7 cellular contexts compared by ENCODE assay signal in the genomic region with DNA sequence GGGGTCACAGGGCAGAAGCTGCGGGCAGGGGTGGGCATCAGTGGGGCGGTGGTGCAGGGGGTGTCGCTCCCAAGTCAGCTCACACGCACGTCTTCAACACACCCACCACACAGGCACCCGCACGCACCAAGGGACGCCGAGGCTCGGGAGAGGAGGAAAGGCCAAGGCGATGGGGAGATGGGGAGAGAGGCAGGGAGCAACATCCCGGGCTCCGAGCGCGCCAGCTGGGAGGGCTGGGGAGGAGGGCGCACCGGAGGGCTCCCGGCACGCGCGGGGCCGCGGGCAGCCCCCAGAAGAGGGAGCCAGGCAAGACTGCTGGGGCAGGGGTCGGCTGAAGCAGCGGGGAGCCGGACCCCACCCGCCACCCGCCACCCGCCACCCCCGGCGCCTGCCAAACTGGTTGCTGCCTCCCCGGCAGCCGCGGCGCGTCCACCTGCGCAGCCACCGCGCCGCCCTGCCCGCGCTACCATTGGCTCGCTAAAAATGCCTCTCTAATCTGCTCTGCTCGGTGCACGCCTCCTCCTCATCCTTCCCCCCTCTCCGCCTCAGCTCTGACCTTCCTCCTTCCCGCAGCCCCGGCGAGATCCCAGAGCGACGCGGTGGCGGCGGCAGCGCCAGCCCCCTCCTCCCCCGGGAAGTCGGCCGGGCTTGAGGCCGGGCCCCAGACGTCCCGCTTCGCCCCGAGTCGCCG. TPM values are rescaled to one million over a fixed set of nuclear protein-coding genes. Genes with fewer than 3 reads are reported as not detected.
A peak's percentile ranks its signal among the peaks of the same experiment; 100 is the strongest.
DNase-seq lines count a peak whose midpoint lies in the region; ATAC-seq and TF ChIP-seq lines count a peak whose summit lies in the region.

A gene with protein sequence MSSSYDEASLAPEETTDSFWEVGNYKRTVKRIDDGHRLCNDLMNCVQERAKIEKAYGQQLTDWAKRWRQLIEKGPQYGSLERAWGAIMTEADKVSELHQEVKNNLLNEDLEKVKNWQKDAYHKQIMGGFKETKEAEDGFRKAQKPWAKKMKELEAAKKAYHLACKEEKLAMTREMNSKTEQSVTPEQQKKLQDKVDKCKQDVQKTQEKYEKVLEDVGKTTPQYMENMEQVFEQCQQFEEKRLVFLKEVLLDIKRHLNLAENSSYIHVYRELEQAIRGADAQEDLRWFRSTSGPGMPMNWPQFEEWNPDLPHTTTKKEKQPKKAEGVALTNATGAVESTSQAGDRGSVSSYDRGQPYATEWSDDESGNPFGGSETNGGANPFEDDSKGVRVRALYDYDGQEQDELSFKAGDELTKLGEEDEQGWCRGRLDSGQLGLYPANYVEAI (plus strand): TSS at position 526 of the 691 bp plus-strand sequence. CDS start 60,230 bp downstream, outside the sequence.

- H3K4me3 ChIP-seq in ascending aorta (peak within 1 kb of the TSS; percentile 49 to 53), iPS-18c (ENCODE audit: insufficient read depth, low read depth, low read length) (peak within 1 kb of the TSS; percentile 78)

- TF ChIP-seq CTCF in ascending aorta (IDR thresholded peaks at IDR 0.05): no peak

- peaks cover 0 to 9% of the 10 kb centered on the region in 2 donors for H3K4me1 ChIP-seq in ascending aorta

- ATAC-seq in HG03280 (IDR thresholded peaks at IDR 0.05; ENCODE audit: unreplicated experiment) (no peak), HG03135 (IDR thresholded peaks at IDR 0.05; ENCODE audit: unreplicated experiment) (no peak)

- peaks cover 6% of the 10 kb centered on the region for H3K27me3 ChIP-seq in ascending aorta

- H3K27ac ChIP-seq in ascending aorta (no peak within 1 kb of the TSS), temporal lobe (ENCODE audit: low read depth, low read length) (peak within 1 kb of the TSS; percentile 84)

- intact Hi-C loops in ascending aorta (cut with DNase I): no loop called here

- H3K36me3 ChIP-seq in ascending aorta: no peaks in the 10 kb centered on the region

- DNase-seq in ELF-1 (ENCODE audit: low read depth, low spot score) (peak; percentile 76), NCI-H2029 (lab: John Stamatoyannopoulos, UW) (peak; percentile 12), ascending aorta (ENCODE audit: low spot score in 2 of 2) (no peak)

- no peaks in the 10 kb centered on the region for H3K9me3 ChIP-seq in ascending aorta
- peaks cover 3% of the 10 kb centered on the region for H3K9me3 ChIP-seq in iPS-18c (ENCODE audit: control insufficient read depth, insufficient read depth, low read length)

RNA-seq across cellular contexts. Expression of the gene that starts here (rescaled TPM):
- total RNA-seq in ascending aorta (not detected), temporal lobe (2.7 TPM)

Comparison
In these comparisons a context has a peak if more than half of its experiments do, and no peak if none do; other contexts are left out.
1. DNase-seq: peak in ELF-1 (single experiment) and NCI-H2029 (single experiment); none in ascending aorta (0 of 2).